Comparison of ENCODE assay signal across 9 cellular contexts in genomic region chr1:63746129-63746864, GRCh38. TPM values are rescaled to one million over a fixed set of nuclear protein-coding genes. Genes with fewer than 3 reads are reported as not detected.
DNase-seq lines count a peak whose midpoint lies in the region; ATAC-seq and TF ChIP-seq lines count a peak whose summit lies in the region.
"Had no signal": no experiment of that assay in that cellular context is flagged by ENCODE, and none has a peak within 500 bp of the region (broad histone marks: within the 10 kb centered on the region; RNA-seq: fewer than 3 reads in every experiment).

No MANE protein-coding gene starts in this region.

- peak; percentile 66 for DNase-seq in Caki2 (ENCODE audit: low read depth)
- peak; percentile 41 for DNase-seq in NCI-H2107 (lab: John Stamatoyannopoulos, UW)
- peak; percentile 83 for DNase-seq in dedifferentiated amniotic fluid mesenchymal stem cell (ENCODE audit: extremely low spot score)
- DNase-seq in osteocyte (ENCODE audit: extremely low spot score, unreplicated experiment) = peak; percentile 89
- no peak for DNase-seq in lower lobe of right lung
- no peak for DNase-seq in hepatic stellate cell (ENCODE audit: low spot score)
- DNase-seq in left ventricle myocardium inferior = no peak
- no peak for DNase-seq in NOMO-1 (lab: John Stamatoyannopoulos, UW; ENCODE audit: unreplicated experiment in 2 of 2)
- DNase-seq: gastrocnemius medialis had no signal

- H3K27me3 ChIP-seq in lower lobe of right lung (ENCODE audit: low read depth) (no peaks in the 10 kb centered on the region), left ventricle myocardium inferior (ENCODE audit: low read depth) (no peaks in the 10 kb centered on the region)
- H3K27me3 ChIP-seq: gastrocnemius medialis had no signal

- no peaks in the 10 kb centered on the region for H3K36me3 ChIP-seq in lower lobe of right lung
- H3K36me3 ChIP-seq in left ventricle myocardium inferior = no peaks in the 10 kb centered on the region
- H3K36me3 ChIP-seq: gastrocnemius medialis had no signal

- H3K4me1 ChIP-seq in lower lobe of right lung = no peaks in the 10 kb centered on the region
- H3K4me1 ChIP-seq in left ventricle myocardium inferior = peaks cover 17% of the 10 kb centered on the region

- peaks cover 49% of the 10 kb centered on the region for H3K4me1 Mint-ChIP-seq in osteocyte (ENCODE audit: unreplicated experiment)

- TF ChIP-seq CTCF in osteocyte (IDR thresholded peaks at IDR 0.05) (no peak), lower lobe of right lung (IDR thresholded peaks at IDR 0.05) (no peak), left ventricle myocardium inferior (IDR thresholded peaks at IDR 0.05; ENCODE audit: borderline replicate concordance) (no peak)

- in situ Hi-C loops in Caki2 (cut with HindIII; ENCODE audit: low pct_unique_long_range_greater_than_20kb, low sequenced_read_pairs) = no loop called here

- H3K27ac ChIP-seq in lower lobe of right lung = no peak overlapping the region
- no peak overlapping the region for H3K27ac ChIP-seq in left ventricle myocardium inferior (replicated peaks)
- H3K27ac ChIP-seq: gastrocnemius medialis had no signal

- peak overlapping the region; percentile 97 for H3K27ac Mint-ChIP-seq in osteocyte (ENCODE audit: unreplicated experiment)

- no peaks in the 10 kb centered on the region for H3K36me3 Mint-ChIP-seq in osteocyte (ENCODE audit: unreplicated experiment)

- H3K4me3 ChIP-seq in lower lobe of right lung = no peak overlapping the region
- no peak overlapping the region for H3K4me3 ChIP-seq in left ventricle myocardium inferior
- H3K4me3 ChIP-seq: gastrocnemius medialis had no signal

- H3K27me3 Mint-ChIP-seq in osteocyte (ENCODE audit: unreplicated experiment) = peaks cover 8% of the 10 kb centered on the region

- intact Hi-C loops in lower lobe of right lung (cut with DNase I) (no loop called here), left ventricle myocardium inferior (cut with micrococcal nuclease) (no loop called here)

- H3K9me3 ChIP-seq in lower lobe of right lung = no peaks in the 10 kb centered on the region
- H3K9me3 ChIP-seq in left ventricle myocardium inferior (replicated peaks) = no peaks in the 10 kb centered on the region
- H3K9me3 ChIP-seq: gastrocnemius medialis had no signal

- H3K4me3 Mint-ChIP-seq in osteocyte (ENCODE audit: unreplicated experiment) = peak overlapping the region; percentile 20

- no peaks in the 10 kb centered on the region for H3K9me3 Mint-ChIP-seq in osteocyte (ENCODE audit: unreplicated experiment)

- ATAC-seq in lower lobe of right lung = no peak

RNA-seq across cellular contexts. Expression of gene ROR1, which starts 27.5 kb away (rescaled TPM):
- total RNA-seq in Caki2 (2014; rRNA removed; shearing (Covaris generic); ENCODE audit: low replicate concordance) = 0.41 and 3.4 TPM in 2 replicates
- total RNA-seq in osteocyte (20.6 and 21.8 TPM in 2 replicates), lower lobe of right lung (15.8 TPM), left ventricle myocardium inferior (14.0 TPM)

Comparison
In these comparisons a context has a peak if more than half of its experiments do, and no peak if none do; other contexts are left out.
1. DNase-seq: peak in Caki2 (single experiment), NCI-H2107 (single experiment), dedifferentiated amniotic fluid mesenchymal stem cell (single experiment) and osteocyte (single experiment); none in lower lobe of right lung (single experiment), hepatic stellate cell (single experiment), left ventricle myocardium inferior (single experiment) and NOMO-1 (0 of 2).